In the genomic region with DNA sequence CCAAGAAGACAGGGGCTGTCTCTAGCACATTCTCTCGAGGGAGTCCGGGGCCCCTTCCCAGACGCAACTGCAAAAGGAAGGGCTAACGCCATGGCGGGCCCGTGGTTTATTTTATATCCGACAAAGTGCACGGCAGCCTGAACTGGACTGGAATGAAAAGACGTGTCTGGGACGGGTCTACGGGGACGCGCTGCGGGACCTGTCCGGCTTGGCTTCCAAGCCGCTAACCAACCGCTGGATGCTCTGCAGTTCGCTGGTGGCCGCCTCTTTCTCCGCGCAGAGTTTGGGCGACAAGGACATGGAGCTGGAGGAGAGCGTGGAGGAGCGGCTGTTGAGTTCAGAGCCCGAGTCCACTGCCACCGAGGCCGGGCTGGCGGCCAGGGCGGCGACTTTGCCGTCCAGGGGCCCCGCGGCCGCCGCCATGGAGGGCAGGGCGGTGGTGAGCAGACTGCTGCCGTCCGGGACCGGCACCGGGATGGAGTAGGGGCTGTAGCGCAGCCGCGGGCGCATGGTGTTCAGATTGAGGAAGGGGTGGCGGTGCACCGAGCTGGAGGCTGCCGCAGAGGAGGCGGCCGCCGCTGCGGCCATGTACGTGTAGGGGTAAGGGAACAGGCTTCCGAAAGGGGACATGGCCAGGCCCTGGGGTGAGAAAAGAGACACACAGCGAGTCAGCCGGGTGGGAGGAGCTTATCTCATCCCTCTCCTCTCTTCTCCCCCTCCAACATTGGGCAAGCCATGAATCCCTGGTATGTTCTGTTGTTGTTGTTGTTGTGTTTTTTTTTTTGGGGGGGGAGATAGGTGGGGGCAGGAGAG, we compare ENCODE assay signal across 15 cellular contexts. TPM values are rescaled to one million over a fixed set of nuclear protein-coding genes. Genes with fewer than 3 reads are reported as not detected.
A peak's percentile ranks its signal among the peaks of the same experiment; 100 is the strongest.
DNase-seq lines count a peak whose midpoint lies in the region; ATAC-seq and TF ChIP-seq lines count a peak whose summit lies in the region.
"Had no signal": no experiment of that assay in that cellular context is flagged by ENCODE, and none has a peak within 500 bp of the region (broad histone marks: within the 10 kb centered on the region; RNA-seq: fewer than 3 reads in every experiment).

No MANE protein-coding gene starts in this region.

- H3K79me2 ChIP-seq in GM23338 (replicated peaks; ENCODE audit: insufficient read depth), result no peaks in the 10 kb centered on the region

- intact Hi-C loops in adrenal gland (cut with DNase I), result no loop called here

- H3K4me2 ChIP-seq in GM23338, result peak overlapping the region; percentile 85

- H3K36me3 ChIP-seq in GM23338 (ENCODE audit: insufficient read depth) (no peaks in the 10 kb centered on the region), adrenal gland (replicated peaks in 1 of 2) (peaks cover 0 to 56% of the 10 kb centered on the region in 2 donors), skeletal muscle tissue (ENCODE audit: control insufficient read depth in 3 of 3, insufficient read depth in 3 of 3, low read length in 3 of 3) (peaks cover 21 to 47% (median 33%) of the 10 kb centered on the region in 3 donors)

- ATAC-seq in GM23338 (peak; percentile 4), esophagus mucosa (no peak), HG02970 (IDR thresholded peaks at IDR 0.05; ENCODE audit: low FRiP score, unreplicated experiment) (no peak)
- ATAC-seq: body of pancreas; naive thymus-derived CD8-positive, alpha-beta T cell had no signal

- H3K4me1 ChIP-seq in GM23338 (ENCODE audit: insufficient read depth) (peaks cover 76% of the 10 kb centered on the region), adrenal gland (replicated peaks in 1 of 2) (peaks cover 60 to 67% of the 10 kb centered on the region in 2 donors), skeletal muscle tissue (ENCODE audit: control insufficient read depth in 3 of 3, insufficient read depth in 3 of 3, low read length in 3 of 3) (peaks cover 4 to 22% (median 15%) of the 10 kb centered on the region in 3 donors)

- peaks cover 70% of the 10 kb centered on the region for H3K4me1 Mint-ChIP-seq in GM23338

- H3K27me3 ChIP-seq in GM23338 (ENCODE audit: insufficient read depth), result peaks cover 97% of the 10 kb centered on the region
- no peaks in the 10 kb centered on the region for H3K27me3 ChIP-seq in adrenal gland
- H3K27me3 ChIP-seq in skeletal muscle tissue (ENCODE audit: control insufficient read depth in 3 of 3, insufficient read depth in 3 of 3, low read length in 3 of 3), result peaks cover 10 to 12% (median 10%) of the 10 kb centered on the region in 3 donors

- no peaks in the 10 kb centered on the region for H3K36me3 Mint-ChIP-seq in GM23338 (ENCODE audit: low read depth)

- 22 to 35% (median 23%) methylated on average over 26 to 55 of the region's 55 CpGs for WGBS in adrenal gland, 4 donors

- DNase-seq in GM23338 (ENCODE audit: low spot score) (peak; percentile 73), adrenal gland (peak; percentile 65 to 85 (median 78)), CD1c-positive myeloid dendritic cell (ENCODE audit: extremely low spot score) (no peak), NCI-H1436 (lab: John Stamatoyannopoulos, UW) (no peak)
- DNase-seq: activated CD8-positive, alpha-beta memory T cell treated with anti-CD3 and anti-CD28 coated beads, Interleukin-2, amount 50 U/mL, for 48 hours; DMS53; GOT3; naive thymus-derived CD8-positive, alpha-beta T cell; stimulated activated CD4-positive, alpha-beta T cell treated with anti-CD3 and anti-CD28 coated beads, Interleukin-4, amount 100 ng/mL, for 4 hours; T-helper 9 cell had no signal

- peak overlapping the region; percentile 52 for H3K4me3 Mint-ChIP-seq in GM23338

- TF ChIP-seq POLR2A in adrenal gland (IDR thresholded peaks at IDR 0.05), result peak; percentile 50 to 52

- no peaks in the 10 kb centered on the region for H3K9me3 Mint-ChIP-seq in GM23338

- TF ChIP-seq CTCF in GM23338 (conservative IDR thresholded peaks at IDR 0.05; ENCODE audit: low read depth in 2 of 2) (no peak), adrenal gland (IDR thresholded peaks at IDR 0.05) (no peak)

- peak overlapping the region; percentile 79 for H2AFZ ChIP-seq in GM23338

- H3F3A ChIP-seq in GM23338 (replicated peaks; ENCODE audit: low read depth), result peaks cover 35% of the 10 kb centered on the region

- peaks cover 94% of the 10 kb centered on the region for H3K27me3 Mint-ChIP-seq in GM23338 (ENCODE audit: insufficient read depth, low read depth, poor library complexity)

- H3K9ac ChIP-seq in skeletal muscle tissue (ENCODE audit: low read depth in 1 of 3, low read length in 3 of 3), result peak overlapping the region in 1 of 3 donors; percentile 50

- H4K20me1 ChIP-seq in GM23338 (replicated peaks; ENCODE audit: insufficient read depth), result peaks cover 12% of the 10 kb centered on the region; the same call in 1 of the 2 replicates

- H3K9me2 ChIP-seq in GM23338 (ENCODE audit: insufficient read depth), result no peaks in the 10 kb centered on the region

- H3K4me3 ChIP-seq in GM23338, result peak overlapping the region; percentile 54
- peak overlapping the region in 2 of 4 donors; percentile 21 to 74 for H3K4me3 ChIP-seq in adrenal gland
- peak overlapping the region; percentile 32; the same call in 1 of the 2 replicates for H3K4me3 ChIP-seq in iPS-18c (ENCODE audit: insufficient read depth, low read depth, low read length)
- peak overlapping the region in 1 of 3 donors; percentile 23 for H3K4me3 ChIP-seq in skeletal muscle tissue (ENCODE audit: low read length in 3 of 3)
- H3K4me3 ChIP-seq: body of pancreas had no signal

- H3K27ac ChIP-seq in GM23338 (ENCODE audit: low read depth), result no peak overlapping the region
- peak overlapping the region; percentile 73 to 99 (median 93) for H3K27ac ChIP-seq in adrenal gland
- peak overlapping the region; percentile 36 for H3K27ac ChIP-seq in skeletal muscle tissue (ENCODE audit: low read depth, low read length)

- no peak overlapping the region for H3K27ac Mint-ChIP-seq in GM23338

- H3K9me3 ChIP-seq in adrenal gland (replicated peaks in 1 of 3) (no peaks in the 10 kb centered on the region), iPS-18c (ENCODE audit: control insufficient read depth, insufficient read depth, low read length) (no peaks in the 10 kb centered on the region), skeletal muscle tissue (ENCODE audit: control insufficient read depth in 3 of 3, low read length in 3 of 3) (no peaks in the 10 kb centered on the region)
- H3K9me3 ChIP-seq: body of pancreas had no signal

TF ChIP-seq in GM23338, 12 proteins besides CTCF, POLR2A, EP300 and RAD21:
- peak; percentile 96 for TF ChIP-seq EZH2 (IDR thresholded peaks at IDR 0.05; ENCODE audit: low read depth, unreplicated experiment)
- TF ChIP-seq JUNB (IDR thresholded peaks at IDR 0.05; ENCODE audit: unreplicated experiment), result no peak
- TF ChIP-seq EZH2phosphoT487 (IDR thresholded peaks at IDR 0.05; ENCODE audit: unreplicated experiment), result peak; percentile 92

RNA-seq across cellular contexts. Expression of a gene that starts 12.1 kb away (rescaled TPM):
- 0.24 and 0.35 TPM in 2 replicates for total RNA-seq in GM23338 (2014; rRNA removed; shearing (Covaris generic))
- polyA plus RNA-seq in GM23338 (2016; fragmentation: Nextera tagmentation; extraction: Ambion mirVana), result 0.18 and 0.33 TPM in 2 replicates
- total RNA-seq in adrenal gland, result 100 to 1,000 TPM; 273 to 602 (median 396) TPM
- 100 to 1,000 TPM; 172 to 216 (median 181) TPM for polyA plus RNA-seq in adrenal gland
- total RNA-seq in skeletal muscle tissue, result 16.7 TPM
- total RNA-seq in esophagus mucosa, result 2.4 TPM
- total RNA-seq: naive thymus-derived CD8-positive, alpha-beta T cell had no signal
- polyA plus RNA-seq: naive thymus-derived CD8-positive, alpha-beta T cell had no signal

Comparison
In these comparisons a context has a peak if more than half of its experiments do, and no peak if none do; other contexts are left out.
1. DNase-seq: peak in GM23338 (single experiment) and adrenal gland (7 of 7); none in CD1c-positive myeloid dendritic cell (single experiment) and NCI-H1436 (single experiment).
2. RNA of a gene that starts 12.1 kb away (total RNA-seq): 273 to 602 TPM in adrenal gland; 16.7 TPM in skeletal muscle tissue (single experiment), 2.4 TPM in esophagus mucosa (single experiment) and 0.24 to 0.35 TPM in GM23338; every median in the first group is over 10 times any median in the second.